1 cellular context compared by ENCODE assay signal in the genomic region with DNA sequence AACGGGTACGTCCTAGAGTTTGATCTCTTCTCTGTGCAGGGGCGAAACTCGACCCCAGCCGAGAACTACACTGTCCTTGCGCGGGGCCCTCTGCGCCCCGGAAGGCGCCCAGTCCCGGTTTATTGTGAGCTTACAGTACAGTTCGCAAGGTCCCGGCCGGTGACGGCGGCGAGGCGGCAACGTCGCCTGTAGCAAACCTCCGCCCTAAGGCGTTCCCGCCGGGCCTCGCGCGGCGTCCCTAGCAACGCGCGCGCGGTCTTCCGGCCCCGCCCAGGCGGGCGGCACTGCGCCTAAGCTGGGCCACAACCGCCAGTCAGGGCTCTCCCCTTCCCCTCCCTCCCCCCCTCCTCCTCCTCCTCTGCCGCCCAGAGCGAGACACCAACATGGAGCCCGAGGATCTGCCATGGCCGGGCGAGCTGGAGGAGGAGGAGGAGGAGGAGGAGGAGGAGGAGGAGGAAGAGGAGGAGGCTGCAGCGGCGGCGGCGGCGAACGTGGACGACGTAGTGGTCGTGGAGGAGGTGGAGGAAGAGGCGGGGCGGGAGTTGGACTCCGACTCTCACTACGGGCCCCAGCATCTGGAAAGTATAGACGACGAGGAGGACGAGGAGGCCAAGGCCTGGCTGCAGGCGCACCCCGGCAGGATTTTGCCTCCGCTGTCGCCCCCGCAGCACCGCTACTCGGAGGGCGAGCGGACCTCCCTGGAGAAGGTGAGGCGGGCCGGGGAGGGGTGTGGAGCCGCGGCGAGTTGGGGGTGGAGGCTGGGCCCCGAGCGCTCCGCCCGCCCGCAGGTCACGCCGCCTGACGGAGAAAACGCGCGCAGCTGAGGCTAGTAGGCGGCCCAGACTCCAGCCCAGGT.
TF ChIP-seq lines count a peak whose summit lies in the region.

A gene with protein sequence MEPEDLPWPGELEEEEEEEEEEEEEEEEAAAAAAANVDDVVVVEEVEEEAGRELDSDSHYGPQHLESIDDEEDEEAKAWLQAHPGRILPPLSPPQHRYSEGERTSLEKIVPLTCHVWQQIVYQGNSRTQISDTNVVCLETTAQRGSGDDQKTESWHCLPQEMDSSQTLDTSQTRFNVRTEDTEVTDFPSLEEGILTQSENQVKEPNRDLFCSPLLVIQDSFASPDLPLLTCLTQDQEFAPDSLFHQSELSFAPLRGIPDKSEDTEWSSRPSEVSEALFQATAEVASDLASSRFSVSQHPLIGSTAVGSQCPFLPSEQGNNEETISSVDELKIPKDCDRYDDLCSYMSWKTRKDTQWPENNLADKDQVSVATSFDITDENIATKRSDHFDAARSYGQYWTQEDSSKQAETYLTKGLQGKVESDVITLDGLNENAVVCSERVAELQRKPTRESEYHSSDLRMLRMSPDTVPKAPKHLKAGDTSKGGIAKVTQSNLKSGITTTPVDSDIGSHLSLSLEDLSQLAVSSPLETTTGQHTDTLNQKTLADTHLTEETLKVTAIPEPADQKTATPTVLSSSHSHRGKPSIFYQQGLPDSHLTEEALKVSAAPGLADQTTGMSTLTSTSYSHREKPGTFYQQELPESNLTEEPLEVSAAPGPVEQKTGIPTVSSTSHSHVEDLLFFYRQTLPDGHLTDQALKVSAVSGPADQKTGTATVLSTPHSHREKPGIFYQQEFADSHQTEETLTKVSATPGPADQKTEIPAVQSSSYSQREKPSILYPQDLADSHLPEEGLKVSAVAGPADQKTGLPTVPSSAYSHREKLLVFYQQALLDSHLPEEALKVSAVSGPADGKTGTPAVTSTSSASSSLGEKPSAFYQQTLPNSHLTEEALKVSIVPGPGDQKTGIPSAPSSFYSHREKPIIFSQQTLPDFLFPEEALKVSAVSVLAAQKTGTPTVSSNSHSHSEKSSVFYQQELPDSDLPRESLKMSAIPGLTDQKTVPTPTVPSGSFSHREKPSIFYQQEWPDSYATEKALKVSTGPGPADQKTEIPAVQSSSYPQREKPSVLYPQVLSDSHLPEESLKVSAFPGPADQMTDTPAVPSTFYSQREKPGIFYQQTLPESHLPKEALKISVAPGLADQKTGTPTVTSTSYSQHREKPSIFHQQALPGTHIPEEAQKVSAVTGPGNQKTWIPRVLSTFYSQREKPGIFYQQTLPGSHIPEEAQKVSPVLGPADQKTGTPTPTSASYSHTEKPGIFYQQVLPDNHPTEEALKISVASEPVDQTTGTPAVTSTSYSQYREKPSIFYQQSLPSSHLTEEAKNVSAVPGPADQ (N-terminal part only) (plus strand): TSS at position 351 of the 856 bp plus-strand sequence. CDS start 33 bp downstream, at position 384.

TF ChIP-seq in HepG2, 621 proteins besides CTCF, POLR2A, EP300 and RAD21 (continued from another document and continues in another):
- TF ChIP-seq AHDC1 (CRISPR knock-in tag; IDR thresholded peaks at IDR 0.05; ENCODE audit: borderline replicate concordance), result no peak
- no peak for TF ChIP-seq PAX8 (CRISPR knock-in tag; IDR thresholded peaks at IDR 0.05; ENCODE audit: borderline replicate concordance)
- peak; percentile 43; the same call in 1 of the 2 replicates for TF ChIP-seq MED13 (CRISPR knock-in tag; IDR thresholded peaks at IDR 0.05)
- TF ChIP-seq HNRNPK (IDR thresholded peaks at IDR 0.05; ENCODE audit: low read depth, low read length, poor library complexity, severe bottlenecking), result peak; percentile 100
- TF ChIP-seq MAFF (IDR thresholded peaks at IDR 0.05; ENCODE audit: low read depth, low read length), result no peak
- TF ChIP-seq KDM1A (CRISPR knock-in tag; IDR thresholded peaks at IDR 0.05), result no peak
- TF ChIP-seq RBFOX2 (IDR thresholded peaks at IDR 0.05; ENCODE audit: low read depth, low read length), result peak; percentile 84
- no peak; the same call in 1 of the 2 replicates for TF ChIP-seq HOXA5 (CRISPR knock-in tag; IDR thresholded peaks at IDR 0.05)
- 0 out of 2 replicates have a peak, but pooled peaks have one; percentile 33 for TF ChIP-seq ZNF232 (CRISPR knock-in tag; IDR thresholded peaks at IDR 0.05; ENCODE audit: borderline replicate concordance)
- TF ChIP-seq KDM4B (CRISPR knock-in tag; IDR thresholded peaks at IDR 0.05), result peak; percentile 49; the same call in 1 of the 2 replicates
- TF ChIP-seq FOXP1 (IDR thresholded peaks at IDR 0.05), result no peak
- no peak for TF ChIP-seq FOXP1 (CRISPR knock-in tag; IDR thresholded peaks at IDR 0.05)
- TF ChIP-seq, protein P1, sequence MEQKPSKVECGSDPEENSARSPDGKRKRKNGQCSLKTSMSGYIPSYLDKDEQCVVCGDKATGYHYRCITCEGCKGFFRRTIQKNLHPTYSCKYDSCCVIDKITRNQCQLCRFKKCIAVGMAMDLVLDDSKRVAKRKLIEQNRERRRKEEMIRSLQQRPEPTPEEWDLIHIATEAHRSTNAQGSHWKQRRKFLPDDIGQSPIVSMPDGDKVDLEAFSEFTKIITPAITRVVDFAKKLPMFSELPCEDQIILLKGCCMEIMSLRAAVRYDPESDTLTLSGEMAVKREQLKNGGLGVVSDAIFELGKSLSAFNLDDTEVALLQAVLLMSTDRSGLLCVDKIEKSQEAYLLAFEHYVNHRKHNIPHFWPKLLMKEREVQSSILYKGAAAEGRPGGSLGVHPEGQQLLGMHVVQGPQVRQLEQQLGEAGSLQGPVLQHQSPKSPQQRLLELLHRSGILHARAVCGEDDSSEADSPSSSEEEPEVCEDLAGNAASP (CRISPR knock-in tag; IDR thresholded peaks at IDR 0.05; ENCODE audit: borderline replicate concordance), result no peak; the same call in none of the 2 replicates
- TF ChIP-seq SOX6 (IDR thresholded peaks at IDR 0.05), result no peak
- peak; percentile 67; the same call in 1 of the 2 replicates for TF ChIP-seq SOX6 (CRISPR knock-in tag; IDR thresholded peaks at IDR 0.05)
- no peak; the same call in none of the 2 replicates for TF ChIP-seq HNF4A (CRISPR knock-in tag; IDR thresholded peaks at IDR 0.05)
- TF ChIP-seq ATF1 (CRISPR knock-in tag; IDR thresholded peaks at IDR 0.05), result no peak
- TF ChIP-seq, protein P2, sequence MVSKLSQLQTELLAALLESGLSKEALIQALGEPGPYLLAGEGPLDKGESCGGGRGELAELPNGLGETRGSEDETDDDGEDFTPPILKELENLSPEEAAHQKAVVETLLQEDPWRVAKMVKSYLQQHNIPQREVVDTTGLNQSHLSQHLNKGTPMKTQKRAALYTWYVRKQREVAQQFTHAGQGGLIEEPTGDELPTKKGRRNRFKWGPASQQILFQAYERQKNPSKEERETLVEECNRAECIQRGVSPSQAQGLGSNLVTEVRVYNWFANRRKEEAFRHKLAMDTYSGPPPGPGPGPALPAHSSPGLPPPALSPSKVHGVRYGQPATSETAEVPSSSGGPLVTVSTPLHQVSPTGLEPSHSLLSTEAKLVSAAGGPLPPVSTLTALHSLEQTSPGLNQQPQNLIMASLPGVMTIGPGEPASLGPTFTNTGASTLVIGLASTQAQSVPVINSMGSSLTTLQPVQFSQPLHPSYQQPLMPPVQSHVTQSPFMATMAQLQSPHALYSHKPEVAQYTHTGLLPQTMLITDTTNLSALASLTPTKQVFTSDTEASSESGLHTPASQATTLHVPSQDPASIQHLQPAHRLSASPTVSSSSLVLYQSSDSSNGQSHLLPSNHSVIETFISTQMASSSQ (IDR thresholded peaks at IDR 0.05; ENCODE audit: low read depth), result no peak
- TF ChIP-seq, protein P2 (CRISPR knock-in tag; IDR thresholded peaks at IDR 0.05; ENCODE audit: borderline replicate concordance), result peak; percentile 40; the same call in 1 of the 2 replicates
- peak; percentile 69; the same call in 1 of the 2 replicates for TF ChIP-seq CHD2 (IDR thresholded peaks at IDR 0.05; ENCODE audit: low read depth, low read length)
- TF ChIP-seq TFDP1 (CRISPR knock-in tag; IDR thresholded peaks at IDR 0.05; ENCODE audit: borderline replicate concordance), result peak; percentile 87; the same call in 1 of the 2 replicates
- TF ChIP-seq ZSCAN30 (CRISPR knock-in tag; IDR thresholded peaks at IDR 0.05), result peak; percentile 93
- TF ChIP-seq HCFC1 (IDR thresholded peaks at IDR 0.05; ENCODE audit: low read depth, low read length), result no peak; the same call in 1 of the 2 replicates
- TF ChIP-seq ZNF343 (CRISPR knock-in tag; IDR thresholded peaks at IDR 0.05), result peak; percentile 46; the same call in 1 of the 2 replicates
- TF ChIP-seq REPIN1 (CRISPR knock-in tag; IDR thresholded peaks at IDR 0.05; ENCODE audit: borderline replicate concordance, low read depth), result peak; percentile 39; the same call in 1 of the 2 replicates
- 0 out of 2 replicates have a peak, but pooled peaks have one; percentile 74 for TF ChIP-seq ARHGAP35 (CRISPR knock-in tag; IDR thresholded peaks at IDR 0.05; ENCODE audit: borderline replicate concordance)
- peak; percentile 50; the same call in 1 of the 2 replicates for TF ChIP-seq KLF9 (CRISPR knock-in tag; IDR thresholded peaks at IDR 0.05; ENCODE audit: low read depth)
- TF ChIP-seq TAF1 (CRISPR knock-in tag; IDR thresholded peaks at IDR 0.05), result peak; percentile 73; the same call in 1 of the 2 replicates
- TF ChIP-seq, protein P3, sequence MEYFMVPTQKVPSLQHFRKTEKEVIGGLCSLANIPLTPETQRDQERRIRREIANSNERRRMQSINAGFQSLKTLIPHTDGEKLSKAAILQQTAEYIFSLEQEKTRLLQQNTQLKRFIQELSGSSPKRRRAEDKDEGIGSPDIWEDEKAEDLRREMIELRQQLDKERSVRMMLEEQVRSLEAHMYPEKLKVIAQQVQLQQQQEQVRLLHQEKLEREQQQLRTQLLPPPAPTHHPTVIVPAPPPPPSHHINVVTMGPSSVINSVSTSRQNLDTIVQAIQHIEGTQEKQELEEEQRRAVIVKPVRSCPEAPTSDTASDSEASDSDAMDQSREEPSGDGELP (IDR thresholded peaks at IDR 0.05; ENCODE audit: borderline replicate concordance, low read depth), result peak; percentile 85; the same call in 1 of the 2 replicates
- TF ChIP-seq GATAD1 (CRISPR knock-in tag; IDR thresholded peaks at IDR 0.05), result peak; percentile 84
- TF ChIP-seq, protein P4, sequence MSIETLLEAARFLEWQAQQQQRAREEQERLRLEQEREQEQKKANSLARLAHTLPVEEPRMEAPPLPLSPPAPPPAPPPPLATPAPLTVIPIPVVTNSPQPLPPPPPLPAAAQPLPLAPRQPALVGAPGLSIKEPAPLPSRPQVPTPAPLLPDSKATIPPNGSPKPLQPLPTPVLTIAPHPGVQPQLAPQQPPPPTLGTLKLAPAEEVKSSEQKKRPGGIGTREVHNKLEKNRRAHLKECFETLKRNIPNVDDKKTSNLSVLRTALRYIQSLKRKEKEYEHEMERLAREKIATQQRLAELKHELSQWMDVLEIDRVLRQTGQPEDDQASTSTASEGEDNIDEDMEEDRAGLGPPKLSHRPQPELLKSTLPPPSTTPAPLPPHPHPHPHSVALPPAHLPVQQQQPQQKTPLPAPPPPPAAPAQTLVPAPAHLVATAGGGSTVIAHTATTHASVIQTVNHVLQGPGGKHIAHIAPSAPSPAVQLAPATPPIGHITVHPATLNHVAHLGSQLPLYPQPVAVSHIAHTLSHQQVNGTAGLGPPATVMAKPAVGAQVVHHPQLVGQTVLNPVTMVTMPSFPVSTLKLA (IDR thresholded peaks at IDR 0.05), result peak; percentile 51
